ENCODE assay signal across 8 cellular contexts in the genomic region with DNA sequence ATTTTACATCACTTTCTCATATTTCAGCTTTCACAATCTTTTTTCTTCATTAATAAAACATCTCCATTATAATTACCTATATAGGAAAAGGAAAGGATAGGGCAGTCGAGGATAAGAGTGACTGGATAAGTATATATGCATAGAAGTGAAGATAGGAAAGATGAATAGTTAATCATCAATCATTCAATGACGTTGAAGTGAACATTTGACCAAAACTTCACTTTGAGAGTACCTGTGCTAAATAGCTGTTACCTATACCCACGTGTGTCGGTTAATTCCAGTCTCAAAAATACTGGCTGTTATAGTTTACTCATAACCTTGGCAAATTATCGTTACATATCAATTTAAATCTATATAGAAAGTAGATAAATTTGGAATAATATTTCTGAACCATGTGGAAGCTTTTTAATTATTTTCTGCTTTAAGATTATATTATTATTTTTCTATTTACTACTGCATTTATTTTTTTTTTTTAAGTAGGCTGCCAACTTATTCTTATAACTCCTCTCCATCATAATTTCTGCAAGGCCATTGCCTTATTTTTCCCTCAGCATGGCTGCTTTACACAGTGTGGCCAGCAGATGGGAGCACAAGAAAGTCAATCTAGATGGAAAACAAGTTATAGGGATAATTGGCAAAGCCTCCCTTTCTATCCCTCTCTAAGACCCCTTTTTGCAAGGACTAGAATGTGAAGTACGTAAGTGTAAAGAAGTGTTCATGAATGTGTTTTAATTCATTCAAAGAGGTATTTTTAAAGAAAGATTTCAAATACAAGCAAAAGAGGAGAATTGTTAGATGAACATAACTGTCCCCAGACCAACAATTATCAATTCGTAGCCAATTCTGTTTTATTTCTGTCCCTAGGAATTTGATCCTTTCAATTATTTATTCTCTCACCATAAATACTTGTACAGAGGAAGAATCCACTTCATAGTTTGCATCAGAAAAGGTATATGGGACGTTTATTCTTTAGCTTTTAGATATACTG.
DNase-seq lines count a peak whose midpoint lies in the region; TF ChIP-seq lines count a peak whose summit lies in the region.

No MANE protein-coding gene starts in this region.

- H3K9me3 ChIP-seq in breast epithelium: no peaks in the 10 kb centered on the region

- no peaks in the 10 kb centered on the region for H3K4me1 ChIP-seq in breast epithelium

- H3K9me3 Mint-ChIP-seq in activated CD4-positive, alpha-beta T cell treated with anti-CD3 and anti-CD28 coated beads, Interleukin-2, amount 10 ng/mL, durations not matched to agents 24 days and 14 days: no peaks in the 10 kb centered on the region

- H3K4me3 Mint-ChIP-seq in activated CD4-positive, alpha-beta T cell treated with anti-CD3 and anti-CD28 coated beads, Interleukin-2, amount 10 ng/mL, durations not matched to agents 24 days and 14 days: no peak overlapping the region

- TF ChIP-seq CTCF in breast epithelium (IDR thresholded peaks at IDR 0.05): peak in 2 of 3 donors; percentile 18 to 46

- H3K36me3 Mint-ChIP-seq in activated CD4-positive, alpha-beta T cell treated with anti-CD3 and anti-CD28 coated beads, Interleukin-2, amount 10 ng/mL, durations not matched to agents 24 days and 14 days (ENCODE audit: low read depth): no peaks in the 10 kb centered on the region

- peak; percentile 2 for DNase-seq in activated CD4-positive, alpha-beta T cell treated with anti-CD3 and anti-CD28 coated beads for 48 hours
- no peak for DNase-seq in activated CD4-positive, alpha-beta T cell treated with anti-CD3 and anti-CD28 coated beads, Interleukin-2, amount 10 ng/mL, durations not matched to agents 24 days and 14 days
- peak; percentile 46 for DNase-seq in NCI-H2227 (lab: John Stamatoyannopoulos, UW; ENCODE audit: unreplicated experiment)
- DNase-seq in breast epithelium (ENCODE audit: low spot score in 2 of 2): no peak
- peak; percentile 63 for DNase-seq in myocyte (ENCODE audit: low read depth)
- DNase-seq in DMS79 (lab: John Stamatoyannopoulos, UW): no peak
- DNase-seq in activated T-cell treated with anti-CD3 and anti-CD28 coated beads for 4 hours: no peak
- no peak for DNase-seq in effector CD8-positive, alpha-beta T cell (lab: John Stamatoyannopoulos, UW)

- intact Hi-C loops in activated CD4-positive, alpha-beta T cell treated with anti-CD3 and anti-CD28 coated beads, Interleukin-2, amount 10 ng/mL, durations not matched to agents 24 days and 14 days (cut with micrococcal nuclease): no loop called here
- intact Hi-C loops in breast epithelium (cut with DNase I; ENCODE audit: low total_unique reads): no loop called here

- no peaks in the 10 kb centered on the region for H3K4me1 Mint-ChIP-seq in activated CD4-positive, alpha-beta T cell treated with anti-CD3 and anti-CD28 coated beads, Interleukin-2, amount 10 ng/mL, durations not matched to agents 24 days and 14 days

- H3K36me3 ChIP-seq in breast epithelium: no peaks in the 10 kb centered on the region

- H3K27me3 Mint-ChIP-seq in activated CD4-positive, alpha-beta T cell treated with anti-CD3 and anti-CD28 coated beads, Interleukin-2, amount 10 ng/mL, durations not matched to agents 24 days and 14 days: no peaks in the 10 kb centered on the region

- H3K27me3 ChIP-seq in breast epithelium: no peaks in the 10 kb centered on the region

- no peak for TF ChIP-seq POLR2A in breast epithelium (IDR thresholded peaks at IDR 0.05)

- no peak overlapping the region for H3K4me3 ChIP-seq in breast epithelium

- H3K27ac Mint-ChIP-seq in activated CD4-positive, alpha-beta T cell treated with anti-CD3 and anti-CD28 coated beads, Interleukin-2, amount 10 ng/mL, durations not matched to agents 24 days and 14 days: no peak overlapping the region

- no peak overlapping the region for H3K27ac ChIP-seq in breast epithelium

Comparison
In these comparisons a context has a peak if more than half of its experiments do, and no peak if none do; other contexts are left out.
1. DNase-seq: peak in activated CD4-positive, alpha-beta T cell treated with anti-CD3 and anti-CD28 coated beads for 48 hours (single experiment), NCI-H2227 (single experiment) and myocyte (single experiment); none in activated CD4-positive, alpha-beta T cell treated with anti-CD3 and anti-CD28 coated beads, Interleukin-2, amount 10 ng/mL, durations not matched to agents 24 days and 14 days (single experiment), breast epithelium (0 of 2), DMS79 (single experiment), activated T-cell treated with anti-CD3 and anti-CD28 coated beads for 4 hours (single experiment) and effector CD8-positive, alpha-beta T cell (single experiment).